ENCODE assay signal across 1 cellular context in genomic region chr4:22203436-22204011, GRCh38.
TF ChIP-seq lines count a peak whose summit lies in the region.

No MANE protein-coding gene starts in this region.

TF ChIP-seq in GM23338, 12 proteins besides CTCF, POLR2A, EP300 and RAD21 (continued from another document):
- no peak for TF ChIP-seq ZNF462 (CRISPR knock-in tag; IDR thresholded peaks at IDR 0.05)
